ENCODE assay signal across 13 cellular contexts in the genomic region with DNA sequence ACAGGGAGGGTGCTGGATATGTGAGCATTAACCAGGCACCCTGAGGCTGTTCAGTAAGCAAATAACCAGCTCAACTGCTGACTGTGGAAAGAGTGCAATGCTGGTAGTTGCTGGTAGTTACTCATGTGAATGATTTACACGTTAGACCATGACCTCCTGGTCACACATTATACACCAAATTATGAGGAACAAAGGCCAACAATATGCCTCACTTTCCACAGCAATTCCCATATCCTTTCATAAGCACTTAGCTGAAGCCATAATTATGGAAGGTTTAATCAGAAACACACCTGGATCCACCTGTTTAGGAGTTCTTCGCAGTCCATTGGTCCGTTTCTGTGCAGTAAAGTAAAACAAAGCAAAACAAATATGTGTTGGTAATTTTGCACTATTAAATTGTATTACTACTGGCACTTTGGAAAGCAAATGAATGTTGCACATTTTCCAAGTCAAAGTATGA.
DNase-seq lines count a peak whose midpoint lies in the region; ATAC-seq and TF ChIP-seq lines count a peak whose summit lies in the region.
"Had no signal": no experiment of that assay in that cellular context is flagged by ENCODE, and none has a peak within 500 bp of the region (broad histone marks: within the 10 kb centered on the region; RNA-seq: fewer than 3 reads in every experiment).

No MANE protein-coding gene starts in this region.

- CTCF ChIA-PET in MCF 10A (lab: Yijun Ruan, JAX), result interaction anchor here (0.6 to 3.8 kb wide), 6 partner anchors 13 to 889 kb away, joined by 3 to 12 read pairs (median 5); no protein-coding TSS in a partner anchor

- POLR2A ChIA-PET in MCF 10A (lab: Yijun Ruan, JAX), result interaction anchor here (0.6 to 2.4 kb wide), 12 partner anchors 9 to 263 kb away, joined by 3 to 28 read pairs (median 6); no protein-coding TSS in a partner anchor

- H3K36me3 ChIP-seq in MG63 (no peaks in the 10 kb centered on the region), SJCRH30 (no peaks in the 10 kb centered on the region)
- H3K36me3 ChIP-seq: upper lobe of left lung had no signal

- peaks cover 11% of the 10 kb centered on the region for H3K36me3 Mint-ChIP-seq in MCF 10A (ENCODE audit: insufficient read depth, unreplicated experiment)
- H3K36me3 Mint-ChIP-seq: activated naive CD8-positive, alpha-beta T cell treated with anti-CD3 and anti-CD28 coated beads for 36 hours had no signal

- H3K4me1 ChIP-seq in SJCRH30, result no peaks in the 10 kb centered on the region
- H3K4me1 ChIP-seq: upper lobe of left lung had no signal

- no peak for TF ChIP-seq CTCF in MCF 10A (IDR thresholded peaks at IDR 0.05; ENCODE audit: unreplicated experiment)

- H3K27me3 Mint-ChIP-seq in MCF 10A (ENCODE audit: insufficient read depth, unreplicated experiment), result no peaks in the 10 kb centered on the region
- H3K27me3 Mint-ChIP-seq: activated naive CD8-positive, alpha-beta T cell treated with anti-CD3 and anti-CD28 coated beads for 36 hours had no signal

- H3K9me3 Mint-ChIP-seq in MCF 10A (ENCODE audit: unreplicated experiment), result no peaks in the 10 kb centered on the region
- H3K9me3 Mint-ChIP-seq: activated naive CD8-positive, alpha-beta T cell treated with anti-CD3 and anti-CD28 coated beads for 36 hours had no signal

- intact Hi-C loops in MCF 10A (cut with micrococcal nuclease) (no loop called here), left colon (cut with DNase I, micrococcal nuclease) (no loop called here)

- H3K4me1 Mint-ChIP-seq in MCF 10A (ENCODE audit: insufficient read depth, unreplicated experiment), result peaks cover 33% of the 10 kb centered on the region
- H3K4me1 Mint-ChIP-seq: activated naive CD8-positive, alpha-beta T cell treated with anti-CD3 and anti-CD28 coated beads for 36 hours had no signal

- H3K27me3 ChIP-seq in MG63, result no peaks in the 10 kb centered on the region
- H3K27me3 ChIP-seq in SJCRH30, result no peaks in the 10 kb centered on the region
- H3K27me3 ChIP-seq: upper lobe of left lung had no signal

- H3K27ac Mint-ChIP-seq in MCF 10A (ENCODE audit: low read depth, unreplicated experiment), result peak overlapping the region; percentile 85
- H3K27ac Mint-ChIP-seq: activated naive CD8-positive, alpha-beta T cell treated with anti-CD3 and anti-CD28 coated beads for 36 hours had no signal

- peak overlapping the region; percentile 60 for H3K4me3 Mint-ChIP-seq in MCF 10A (ENCODE audit: unreplicated experiment)
- H3K4me3 Mint-ChIP-seq: activated naive CD8-positive, alpha-beta T cell treated with anti-CD3 and anti-CD28 coated beads for 36 hours had no signal

- H3K9me3 ChIP-seq in MG63 (no peaks in the 10 kb centered on the region), SJCRH30 (replicated peaks) (no peaks in the 10 kb centered on the region)
- H3K9me3 ChIP-seq: upper lobe of left lung had no signal

- peak; percentile 74 for ATAC-seq in left colon
- no peak for ATAC-seq in GM18867 (IDR thresholded peaks at IDR 0.05; ENCODE audit: unreplicated experiment)
- ATAC-seq: left ventricle myocardium superior had no signal

- BruUV-seq in MCF 10A (replicated peaks; lab: Mats Ljungman, UMichigan), result no TSS peak

- H3K27ac ChIP-seq in SJCRH30, result no peak overlapping the region
- H3K27ac ChIP-seq: upper lobe of left lung had no signal

- peak; percentile 24 for DNase-seq in SIG-M5 treated with dmso at 0.1 percent for 504 hours (lab: John Stamatoyannopoulos, UW; ENCODE audit: unreplicated experiment)
- no peak for DNase-seq in SIG-M5 (lab: John Stamatoyannopoulos, UW)
- DNase-seq in MCF 10A (ENCODE audit: unreplicated experiment), result peak; percentile 40
- peak in 1 of 2 donors; percentile 60 for DNase-seq in left colon
- DNase-seq in activated CD4-positive, alpha-beta T cell treated with anti-CD3 and anti-CD28 coated beads for 4 hours, result no peak
- no peak for DNase-seq in MG63
- no peak for DNase-seq in SJCRH30
- DNase-seq: activated naive CD8-positive, alpha-beta T cell treated with anti-CD3 and anti-CD28 coated beads for 36 hours; left ventricle myocardium superior; nucleus accumbens; SHP77; upper lobe of left lung had no signal

- H3K4me3 ChIP-seq in MG63, result no peak overlapping the region
- H3K4me3 ChIP-seq in SJCRH30, result no peak overlapping the region
- H3K4me3 ChIP-seq: upper lobe of left lung had no signal

Comparison
In these comparisons a context has a peak if more than half of its experiments do, and no peak if none do; other contexts are left out.
1. DNase-seq: peak in SIG-M5 treated with dmso at 0.1 percent for 504 hours (single experiment) and MCF 10A (single experiment); none in SIG-M5 (single experiment), activated CD4-positive, alpha-beta T cell treated with anti-CD3 and anti-CD28 coated beads for 4 hours (0 of 2), MG63 (single experiment) and SJCRH30 (0 of 2).